Comparison of ENCODE assay signal across 8 cellular contexts in the genomic region with DNA sequence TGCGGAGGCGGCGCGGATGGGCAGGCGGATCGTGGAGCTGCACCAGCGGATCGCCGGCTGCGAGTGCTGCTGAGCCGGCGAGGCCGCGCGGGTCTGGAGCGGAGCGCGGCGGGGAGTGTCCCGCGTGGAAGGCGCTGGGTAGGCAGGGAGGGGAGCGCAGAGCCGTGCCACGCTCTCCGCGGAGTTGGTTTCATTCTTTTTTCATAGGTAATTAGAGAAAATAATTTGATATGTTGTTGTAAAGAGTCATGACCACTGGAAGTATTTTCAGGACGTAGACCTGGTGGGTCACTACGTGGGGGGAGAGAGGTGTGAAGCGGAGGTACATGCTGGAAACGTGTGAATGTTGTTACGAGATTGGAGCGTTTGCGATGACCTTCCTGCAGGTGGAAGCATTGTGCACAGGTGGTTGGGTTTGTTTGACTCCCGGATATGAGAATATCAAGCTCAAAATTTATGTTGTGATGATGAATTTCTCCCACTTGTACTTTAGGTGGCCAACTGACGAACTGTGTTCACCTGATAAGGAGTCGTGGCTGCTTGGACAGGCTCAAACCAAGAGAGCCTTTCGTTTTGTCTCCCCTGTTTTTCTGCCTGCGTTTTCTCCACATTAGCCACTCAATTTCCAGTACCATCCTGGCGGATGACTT. TPM values are rescaled to one million over a fixed set of nuclear protein-coding genes. Genes with fewer than 3 reads are reported as not detected.
DNase-seq lines count a peak whose midpoint lies in the region; ATAC-seq and TF ChIP-seq lines count a peak whose summit lies in the region.

No MANE protein-coding gene starts in this region.

- no peak for TF ChIP-seq POLR2A in erythroblast (IDR thresholded peaks at IDR 0.05; ENCODE audit: low read length)
- TF ChIP-seq POLR2A in vagina (IDR thresholded peaks at IDR 0.05), result no peak

- no peaks in the 10 kb centered on the region for H4K20me1 ChIP-seq in neural cell (ENCODE audit: insufficient read depth)

- TF ChIP-seq CTCF in neural cell (IDR thresholded peaks at IDR 0.05; ENCODE audit: poor library complexity, severe bottlenecking) (peak; percentile 74), vagina (IDR thresholded peaks at IDR 0.05) (peak in 1 of 3 experiments; percentile 25)

- no peaks in the 10 kb centered on the region for H3K9me2 ChIP-seq in neural cell (ENCODE audit: insufficient read depth, low read length)

- H3K36me3 ChIP-seq in ACC112 (ENCODE audit: insufficient read depth, low read length) (peaks cover 6% of the 10 kb centered on the region; the same call in 1 of the 2 replicates), neural cell (ENCODE audit: insufficient read depth, low read length) (no peaks in the 10 kb centered on the region), vagina (no peaks in the 10 kb centered on the region)

- H2AFZ ChIP-seq in ACC112 (ENCODE audit: low read length, unreplicated experiment), result peak overlapping the region; percentile 47
- no peak overlapping the region for H2AFZ ChIP-seq in neural cell (ENCODE audit: low read depth, low read length)

- no peak for TF ChIP-seq EP300 in neural cell (conservative IDR thresholded peaks at IDR 0.05; ENCODE audit: poor library complexity, severe bottlenecking)

- H3K4me3 ChIP-seq in ACC112 (ENCODE audit: low read depth, low read length), result peak overlapping the region; percentile 94
- peak overlapping the region; percentile 91 for H3K4me3 ChIP-seq in neural cell (ENCODE audit: low read length)
- H3K4me3 ChIP-seq in vagina, result peak overlapping the region; percentile 58 to 71

- H3K9ac ChIP-seq in neural cell (ENCODE audit: low read length), result peak overlapping the region; percentile 59

- H3K9me3 ChIP-seq in neural cell (ENCODE audit: low read length) (no peaks in the 10 kb centered on the region), vagina (no peaks in the 10 kb centered on the region)

- H3K79me2 ChIP-seq in ACC112 (ENCODE audit: control insufficient read depth, insufficient read depth, low read length, unreplicated experiment) (peaks cover 30% of the 10 kb centered on the region), neural cell (replicated peaks; ENCODE audit: insufficient read depth, low read length) (peaks cover 8% of the 10 kb centered on the region)

- H3K27ac ChIP-seq in ACC112 (ENCODE audit: low read depth, low read length), result peak overlapping the region; percentile 51; the same call in 1 of the 2 replicates
- H3K27ac ChIP-seq in neural cell (ENCODE audit: low read length), result peak overlapping the region; percentile 45
- H3K27ac ChIP-seq in vagina, result peak overlapping the region; percentile 75

- H3F3A ChIP-seq in neural cell (ENCODE audit: insufficient read depth, low read length, poor library complexity, severe bottlenecking), result no peaks in the 10 kb centered on the region

- peak; percentile 67 for TF ChIP-seq RAD21 in neural cell (conservative IDR thresholded peaks at IDR 0.05)

- H3K27me3 ChIP-seq in ACC112 (ENCODE audit: insufficient read depth, low read length) (no peaks in the 10 kb centered on the region), neural cell (ENCODE audit: insufficient read depth, low read depth, low read length) (no peaks in the 10 kb centered on the region), vagina (no peaks in the 10 kb centered on the region)

- H3K4me2 ChIP-seq in neural cell (ENCODE audit: low read length), result peak overlapping the region; percentile 92

- ATAC-seq in GM18858 (IDR thresholded peaks at IDR 0.05; ENCODE audit: unreplicated experiment), result peak; percentile 42
- peak; percentile 37 for ATAC-seq in HG03064 (IDR thresholded peaks at IDR 0.05; ENCODE audit: low read depth, unreplicated experiment)

- DNase-seq in NCI-H345 treated with DMSO at 0.1 percent for 48 hours (lab: John Stamatoyannopoulos, UW; ENCODE audit: unreplicated experiment), result peak; percentile 2
- peak; percentile 49 for DNase-seq in activated CD8-positive, alpha-beta memory T cell treated with anti-CD3 and anti-CD28 coated beads, Interleukin-2, amount 50 U/mL, for 1 hour (ENCODE audit: extremely low read depth)
- peak; percentile 81 to 82 for DNase-seq in erythroblast (lab: John Stamatoyannopoulos, UW)
- no peak for DNase-seq in vagina (ENCODE audit: extremely low spot score in 2 of 2)

- intact Hi-C loops in vagina (cut with DNase I), result no loop called here

- H3K4me1 ChIP-seq in ACC112 (ENCODE audit: control insufficient read depth, insufficient read depth, low read length, unreplicated experiment), result peaks cover 26% of the 10 kb centered on the region
- H3K4me1 ChIP-seq in vagina, result peaks cover 40% of the 10 kb centered on the region

TF ChIP-seq in neural cell, 6 proteins besides CTCF, POLR2A, EP300 and RAD21:
- TF ChIP-seq MXI1 (conservative IDR thresholded peaks at IDR 0.05; ENCODE audit: poor library complexity, severe bottlenecking) (no peak), SMC3 (conservative IDR thresholded peaks at IDR 0.05; ENCODE audit: poor library complexity) (peak; percentile 65)

RNA-seq across cellular contexts. Expression of a gene that starts 19.1 kb away (rescaled TPM):
- polyA plus RNA-seq in neural cell, result not detected in 2 replicates
- polyA minus RNA-seq in neural cell, result not detected in 2 replicates
- total RNA-seq in vagina, result 18.2 TPM

RNA-seq across cellular contexts. Expression of a gene that starts 34.1 kb away (rescaled TPM):
- 284 and 322 TPM in 2 replicates for polyA plus RNA-seq in neural cell
- 158 and 171 TPM in 2 replicates for polyA minus RNA-seq in neural cell
- 166 TPM for total RNA-seq in vagina

RNA-seq across cellular contexts. Expression of a gene that starts 35.0 kb away (rescaled TPM):
- 421 and 438 TPM in 2 replicates for polyA plus RNA-seq in neural cell
- 161 and 183 TPM in 2 replicates for polyA minus RNA-seq in neural cell
- total RNA-seq in vagina, result 73.9 TPM

RNA-seq across cellular contexts. Expression of a gene that starts 41.3 kb away (rescaled TPM):
- polyA plus RNA-seq in neural cell, result 21.2 and 31.9 TPM in 2 replicates
- polyA minus RNA-seq in neural cell, result 21.8 and 23.1 TPM in 2 replicates
- total RNA-seq in vagina, result 34.9 TPM

Comparison
In these comparisons a context has a peak if more than half of its experiments do, and no peak if none do; other contexts are left out.
1. DNase-seq: peak in NCI-H345 treated with DMSO at 0.1 percent for 48 hours (single experiment), activated CD8-positive, alpha-beta memory T cell treated with anti-CD3 and anti-CD28 coated beads, Interleukin-2, amount 50 U/mL, for 1 hour (single experiment) and erythroblast (2 of 2); none in vagina (0 of 2).
2. Peak in every context shown above with its lines, with median percentiles within 50 percentile points of each other: H3K27ac ChIP-seq and H3K4me3 ChIP-seq.